In the genomic region with DNA sequence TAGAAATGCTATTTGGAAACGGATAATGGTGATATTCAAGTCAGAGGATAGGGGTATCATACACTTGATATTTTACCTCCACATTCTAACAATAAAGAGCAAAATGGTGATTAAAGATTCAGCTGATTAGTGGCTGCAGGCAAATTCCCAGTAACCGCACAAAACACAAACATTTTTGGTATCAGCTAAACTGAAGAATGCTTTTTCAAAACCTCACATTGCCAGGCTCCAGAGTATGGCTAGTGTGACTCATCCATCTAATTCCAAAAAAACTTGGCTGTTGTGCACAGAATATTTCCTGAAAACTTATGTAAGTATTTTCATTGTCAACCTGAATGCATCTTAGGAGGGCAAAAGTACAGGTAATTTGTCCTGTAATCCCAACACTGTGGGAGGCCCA, we compare ENCODE assay signal across 20 cellular contexts. TPM values are rescaled to one million over a fixed set of nuclear protein-coding genes. Genes with fewer than 3 reads are reported as not detected.
A peak's percentile ranks its signal among the peaks of the same experiment; 100 is the strongest.
DNase-seq lines count a peak whose midpoint lies in the region; ATAC-seq lines count a peak whose summit lies in the region.
"Had no signal": no experiment of that assay in that cellular context is flagged by ENCODE, and none has a peak within 500 bp of the region (broad histone marks: within the 10 kb centered on the region; RNA-seq: fewer than 3 reads in every experiment).

No MANE protein-coding gene starts in this region.

- peak overlapping the region; percentile 65 for H3K27ac ChIP-seq in caudate nucleus (ENCODE audit: low read depth, low read length)
- H3K27ac ChIP-seq: cardiac muscle cell, heart right ventricle, SJCRH30 had no signal

- no peak for ATAC-seq in GM18870 (IDR thresholded peaks at IDR 0.05; ENCODE audit: unreplicated experiment)
- ATAC-seq: heart right ventricle; stimulated activated naive CD8-positive, alpha-beta T cell treated with anti-CD3 and anti-CD28 coated beads, Interleukin-15, Interleukin-2, amounts not matched to agents 100 U/mL and 50 U/mL, for 24 hours had no signal

- DNase-seq in AG08396 (ENCODE audit: low spot score), result peak; percentile 63
- DNase-seq in HCEC 1CT, result peak; percentile 65
- DNase-seq in caudate nucleus (lab: John Stamatoyannopoulos, UW), result peak in 3 of 61 donors; percentile 4 to 29 (median 10)
- DNase-seq in iris pigment epithelial cell (ENCODE audit: low read depth), result peak; percentile 73
- no peak for DNase-seq in SK-N-DZ (ENCODE audit: low spot score)
- no peak for DNase-seq in stimulated activated CD4-positive, alpha-beta T cell treated with anti-CD3 and anti-CD28 coated beads, Interleukin-4, amount 100 ng/mL, for 24 hours
- no peak for DNase-seq in NCI-H524 (lab: John Stamatoyannopoulos, UW)
- DNase-seq: ACHN; activated naive CD4-positive, alpha-beta T cell; Caco-2; heart right ventricle; kidney; mesendoderm; NCI-H1930; NCI-H524 treated with DMSO at 0.1 percent for 48 hours; SJCRH30; stimulated activated naive CD8-positive, alpha-beta T cell treated with anti-CD3 and anti-CD28 coated beads, Interleukin-15, Interleukin-2, amounts not matched to agents 100 U/mL and 50 U/mL, for 24 hours; T1000 had no signal

RNA-seq across cellular contexts. Expression of a gene that starts 10.9 kb away (rescaled TPM):
- 28.1 and 30.0 TPM in 2 replicates for polyA plus RNA-seq in SK-N-DZ (2014; cell fraction: cytosol; rRNA removed)
- polyA plus RNA-seq in SK-N-DZ (2014; cell fraction: nucleus; rRNA removed), result 50.4 and 54.0 TPM in 2 replicates

RNA-seq across cellular contexts. Expression of a gene that starts 11.2 kb away (rescaled TPM):
- 44.6 and 48.7 TPM in 2 replicates for polyA plus RNA-seq in SK-N-DZ (2014; cell fraction: cytosol; rRNA removed)
- 65.7 and 79.5 TPM in 2 replicates for polyA plus RNA-seq in SK-N-DZ (2014; cell fraction: nucleus; rRNA removed)

RNA-seq across cellular contexts. Expression of a gene that starts 25.1 kb away (rescaled TPM):
- 1.4 and 2.6 TPM in 2 replicates for polyA plus RNA-seq in SK-N-DZ (2014; cell fraction: cytosol; rRNA removed)
- 0.85 and 3.2 TPM in 2 replicates for polyA plus RNA-seq in SK-N-DZ (2014; cell fraction: nucleus; rRNA removed)

RNA-seq across cellular contexts. Expression of a gene that starts 46.1 kb away (rescaled TPM):
- 13.7 and 17.4 TPM in 2 replicates for polyA plus RNA-seq in SK-N-DZ (2014; cell fraction: cytosol; rRNA removed)
- 6.0 and 10.6 TPM in 2 replicates for polyA plus RNA-seq in SK-N-DZ (2014; cell fraction: nucleus; rRNA removed)

RNA-seq across cellular contexts. Expression of a gene that starts 46.2 kb away (rescaled TPM):
- polyA plus RNA-seq in SK-N-DZ (2014; cell fraction: cytosol; rRNA removed), result 22.0 and 24.0 TPM in 2 replicates
- polyA plus RNA-seq in SK-N-DZ (2014; cell fraction: nucleus; rRNA removed), result 7.7 and 14.7 TPM in 2 replicates

Comparison
In these comparisons a context has a peak if more than half of its experiments do, and no peak if none do; other contexts are left out.
1. DNase-seq: peak in AG08396 (single experiment), HCEC 1CT (single experiment) and iris pigment epithelial cell (single experiment); none in SK-N-DZ (single experiment), stimulated activated CD4-positive, alpha-beta T cell treated with anti-CD3 and anti-CD28 coated beads, Interleukin-4, amount 100 ng/mL, for 24 hours (single experiment) and NCI-H524 (0 of 2).